ENCODE assay signal across 8 cellular contexts in the genomic region with DNA sequence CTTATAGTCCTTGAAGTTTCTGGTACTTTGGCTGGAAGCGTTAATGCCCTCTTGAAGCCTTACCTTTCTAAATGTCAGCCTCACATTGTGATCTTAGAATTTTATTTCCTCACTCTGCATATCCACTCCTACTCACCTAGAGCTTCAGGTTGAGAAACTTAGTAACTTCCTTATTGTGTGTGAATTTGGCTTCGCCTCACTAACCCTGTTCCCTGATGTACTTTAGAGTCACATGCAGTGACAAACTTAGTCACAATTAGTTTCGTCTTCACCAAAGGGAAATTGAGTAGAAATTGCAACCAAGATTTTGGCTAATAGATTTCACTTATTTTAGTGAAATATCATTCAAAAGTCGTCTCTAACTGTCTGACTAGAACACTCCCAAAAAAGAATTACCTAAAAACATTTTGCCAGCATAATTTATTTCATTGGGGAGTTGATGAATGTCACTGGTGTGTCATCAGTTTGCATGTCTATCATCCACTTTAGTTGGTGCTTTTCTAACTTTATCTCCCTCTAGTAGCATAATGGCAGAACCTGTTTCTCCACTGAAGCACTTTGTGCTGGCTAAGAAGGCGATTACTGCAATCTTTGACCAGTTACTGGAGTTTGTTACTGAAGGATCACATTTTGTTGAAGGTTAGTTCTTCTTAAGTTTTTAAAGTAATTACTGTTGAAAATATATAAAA. TPM values are rescaled to one million over a fixed set of nuclear protein-coding genes. Genes with fewer than 3 reads are reported as not detected.
DNase-seq lines count a peak whose midpoint lies in the region; ATAC-seq and TF ChIP-seq lines count a peak whose summit lies in the region.

No MANE protein-coding gene starts in this region.

- CTCF ChIA-PET in MCF 10A (lab: Yijun Ruan, JAX): interaction anchor here (0.6 kb wide), 1 partner anchor 99 kb away, joined by 3 read pairs; no protein-coding TSS in a partner anchor

- POLR2A ChIA-PET in MCF 10A (lab: Yijun Ruan, JAX): interaction anchor here (0.6 to 3.1 kb wide), 13 partner anchors 17 to 1010 kb away, joined by 3 to 30 read pairs (median 4); a partner anchor contains a TSS

- H3K4me3 Mint-ChIP-seq in MCF 10A (ENCODE audit: unreplicated experiment): peak overlapping the region; percentile 99

- H3K4me1 Mint-ChIP-seq in MCF 10A (ENCODE audit: insufficient read depth, unreplicated experiment): peaks cover under 1% of the 10 kb centered on the region

- H3K27me3 ChIP-seq in mononuclear cell (ENCODE audit: insufficient read depth, low read length): no peaks in the 10 kb centered on the region

- DNase-seq in Kasumi-1 (lab: John Stamatoyannopoulos, UW) (peak; percentile 15 to 31), MCF 10A (ENCODE audit: unreplicated experiment) (peak; percentile 6), omental fat pad (ENCODE audit: low spot score) (no peak)
- no peak for DNase-seq in stimulated activated naive CD4-positive, alpha-beta T cell treated with Interleukin-2 at 50 U/mL for 16 hours (lab: John Stamatoyannopoulos, UW)
- DNase-seq in NK-92 treated with Interleukin-12 subunit alpha and Interleukin-12 subunit beta, amount 100 ng/mL, for 24 hours (lab: John Stamatoyannopoulos, UW): no peak

- no peaks in the 10 kb centered on the region for H3K9me3 ChIP-seq in mononuclear cell (ENCODE audit: low read depth, low read length)

- no peaks in the 10 kb centered on the region for H3K27me3 Mint-ChIP-seq in MCF 10A (ENCODE audit: insufficient read depth, unreplicated experiment)

- H3K27ac Mint-ChIP-seq in MCF 10A (ENCODE audit: low read depth, unreplicated experiment): peak overlapping the region; percentile 96

- peak overlapping the region; percentile 89 for H3K4me3 ChIP-seq in mononuclear cell (ENCODE audit: low read length)

- TF ChIP-seq CTCF in MCF 10A (IDR thresholded peaks at IDR 0.05; ENCODE audit: unreplicated experiment): no peak
- no peak for TF ChIP-seq CTCF in omental fat pad (IDR thresholded peaks at IDR 0.05)

- BruUV-seq in MCF 10A (replicated peaks; lab: Mats Ljungman, UMichigan): TSS peak; percentile 66

- H3K4me1 ChIP-seq in mononuclear cell (ENCODE audit: insufficient read depth, low read length): peaks cover 34% of the 10 kb centered on the region

- ATAC-seq in GM18498 (IDR thresholded peaks at IDR 0.05; ENCODE audit: unreplicated experiment): peak; percentile 60
- peak; percentile 68 for ATAC-seq in GM21786 (IDR thresholded peaks at IDR 0.05; ENCODE audit: unreplicated experiment)
- no peak for ATAC-seq in omental fat pad (ENCODE audit: low FRiP score)

- intact Hi-C loops in MCF 10A (cut with micrococcal nuclease): no loop called here

- no peaks in the 10 kb centered on the region for H3K9me3 Mint-ChIP-seq in MCF 10A (ENCODE audit: unreplicated experiment)

- H3K36me3 Mint-ChIP-seq in MCF 10A (ENCODE audit: insufficient read depth, unreplicated experiment): peaks cover 67% of the 10 kb centered on the region

RNA-seq across cellular contexts. Expression of a gene that starts 1.0 kb away (rescaled TPM):
- 50.1 and 63.7 TPM in 2 replicates for total RNA-seq in MCF 10A (2022)
- 47.9 TPM for total RNA-seq in mononuclear cell
- total RNA-seq in omental fat pad: 10 to 100 TPM; 27.3 to 39.6 (median 39.0) TPM

RNA-seq across cellular contexts. Expression of a gene that starts 25.6 kb away (rescaled TPM):
- total RNA-seq in MCF 10A (2022) (35.5 and 52.8 TPM in 2 replicates), mononuclear cell (168 TPM), omental fat pad (10 to 100 TPM; 31.8 to 52.8 (median 36.8) TPM)

Comparison
In these comparisons a context has a peak if more than half of its experiments do, and no peak if none do; other contexts are left out.
1. DNase-seq: peak in Kasumi-1 (2 of 2) and MCF 10A (single experiment); none in stimulated activated naive CD4-positive, alpha-beta T cell treated with Interleukin-2 at 50 U/mL for 16 hours (single experiment), NK-92 treated with Interleukin-12 subunit alpha and Interleukin-12 subunit beta, amount 100 ng/mL, for 24 hours (single experiment) and omental fat pad (single experiment).